ENCODE assay signal across 22 cellular contexts in genomic region chr7:1227814-1228534, GRCh38. TPM values are rescaled to one million over a fixed set of nuclear protein-coding genes. Genes with fewer than 3 reads are reported as not detected.
DNase-seq lines count a peak whose midpoint lies in the region; ATAC-seq and TF ChIP-seq lines count a peak whose summit lies in the region.
"Had no signal": no experiment of that assay in that cellular context is flagged by ENCODE, and none has a peak within 500 bp of the region (broad histone marks: within the 10 kb centered on the region; RNA-seq: fewer than 3 reads in every experiment).

No MANE protein-coding gene starts in this region.

- H3K9me3 Mint-ChIP-seq in activated naive CD8-positive, alpha-beta T cell treated with anti-CD3 and anti-CD28 coated beads, Interleukin-2, amount 50 U/mL, for 24 hours, result no peaks in the 10 kb centered on the region
- no peaks in the 10 kb centered on the region for H3K9me3 Mint-ChIP-seq in activated naive CD8-positive, alpha-beta T cell treated with anti-CD3 and anti-CD28 coated beads for 36 hours
- H3K9me3 Mint-ChIP-seq in endothelial cell (ENCODE audit: unreplicated experiment) (no peaks in the 10 kb centered on the region), type B pancreatic cell (no peaks in the 10 kb centered on the region)
- H3K9me3 Mint-ChIP-seq: activated CD4-positive, alpha-beta memory T cell treated with anti-CD3 and anti-CD28 coated beads, Interleukin-2, amount 10 ng/mL, durations not matched to agents 7 days and 5 days; activated T-cell treated with anti-CD3 and anti-CD28 coated beads, Interleukin-2, amount 50 U/mL, for 4 hours; naive thymus-derived CD8-positive, alpha-beta T cell had no signal

- peaks cover 8% of the 10 kb centered on the region for H3K4me1 Mint-ChIP-seq in activated naive CD8-positive, alpha-beta T cell treated with anti-CD3 and anti-CD28 coated beads, Interleukin-2, amount 50 U/mL, for 24 hours
- H3K4me1 Mint-ChIP-seq in activated naive CD8-positive, alpha-beta T cell treated with anti-CD3 and anti-CD28 coated beads for 36 hours, result peaks cover 15% of the 10 kb centered on the region
- H3K4me1 Mint-ChIP-seq in endothelial cell (ENCODE audit: unreplicated experiment) (peaks cover 29% of the 10 kb centered on the region), type B pancreatic cell (ENCODE audit: unreplicated experiment) (peaks cover 18% of the 10 kb centered on the region)
- H3K4me1 Mint-ChIP-seq: activated CD4-positive, alpha-beta memory T cell treated with anti-CD3 and anti-CD28 coated beads, Interleukin-2, amount 10 ng/mL, durations not matched to agents 7 days and 5 days had no signal

- DNase-seq in activated naive CD8-positive, alpha-beta T cell treated with anti-CD3 and anti-CD28 coated beads, Interleukin-2, amount 50 U/mL, for 24 hours, result no peak
- DNase-seq in activated naive CD8-positive, alpha-beta T cell treated with anti-CD3 and anti-CD28 coated beads for 36 hours, result no peak
- peak; percentile 14 for DNase-seq in NCI-H2171 (lab: John Stamatoyannopoulos, UW)
- DNase-seq in endothelial cell (ENCODE audit: low spot score), result no peak
- DNase-seq in type B pancreatic cell (ENCODE audit: extremely low spot score, unreplicated experiment), result no peak
- DNase-seq in activated gamma-delta T cell treated with Interleukin-2 at 50 U/mL for 16 hours, result no peak
- no peak for DNase-seq in NCI-H2029 treated with DMSO at 0.1 percent for 48 hours (lab: John Stamatoyannopoulos, UW)
- DNase-seq: activated CD4-positive, alpha-beta memory T cell treated with anti-CD3 and anti-CD28 coated beads, Interleukin-2, amount 10 ng/mL, durations not matched to agents 7 days and 5 days; activated T-cell treated with anti-CD3 and anti-CD28 coated beads, Interleukin-2, amount 50 U/mL, for 4 hours; CD4-positive, CD25-positive, alpha-beta regulatory T cell; cortex of kidney; hypothalamus; naive thymus-derived CD8-positive, alpha-beta T cell; NCI-H1092 treated with DMSO at 0.1 percent for 48 hours; NCI-H2107; NCI-H526 treated with DMSO at 0.1 percent for 48 hours; stimulated activated CD4-positive, alpha-beta T cell treated with anti-CD3 and anti-CD28 coated beads, Interleukin-4, amount 100 ng/mL, for 1 hour; WERI-Rb-1 had no signal

- peak overlapping the region; percentile 7 for H3K27ac Mint-ChIP-seq in activated naive CD8-positive, alpha-beta T cell treated with anti-CD3 and anti-CD28 coated beads, Interleukin-2, amount 50 U/mL, for 24 hours
- no peak overlapping the region for H3K27ac Mint-ChIP-seq in activated naive CD8-positive, alpha-beta T cell treated with anti-CD3 and anti-CD28 coated beads for 36 hours
- H3K27ac Mint-ChIP-seq in endothelial cell (ENCODE audit: unreplicated experiment) (peak overlapping the region; percentile 42), type B pancreatic cell (no peak overlapping the region)
- H3K27ac Mint-ChIP-seq: activated CD4-positive, alpha-beta memory T cell treated with anti-CD3 and anti-CD28 coated beads, Interleukin-2, amount 10 ng/mL, durations not matched to agents 7 days and 5 days; CD4-positive, CD25-positive, alpha-beta regulatory T cell; naive thymus-derived CD8-positive, alpha-beta T cell; progenitor cell of endocrine pancreas had no signal

- no peak for ATAC-seq in activated naive CD8-positive, alpha-beta T cell treated with anti-CD3 and anti-CD28 coated beads, Interleukin-2, amount 50 U/mL, for 24 hours
- ATAC-seq in HG02610 (IDR thresholded peaks at IDR 0.05; ENCODE audit: unreplicated experiment), result no peak
- ATAC-seq: activated T-cell treated with anti-CD3 and anti-CD28 coated beads, Interleukin-2, amount 50 U/mL, for 4 hours; K562; naive thymus-derived CD8-positive, alpha-beta T cell had no signal

- no peaks in the 10 kb centered on the region for H3K36me3 Mint-ChIP-seq in activated naive CD8-positive, alpha-beta T cell treated with anti-CD3 and anti-CD28 coated beads, Interleukin-2, amount 50 U/mL, for 24 hours (ENCODE audit: low read depth)
- no peaks in the 10 kb centered on the region for H3K36me3 Mint-ChIP-seq in activated naive CD8-positive, alpha-beta T cell treated with anti-CD3 and anti-CD28 coated beads for 36 hours
- no peaks in the 10 kb centered on the region for H3K36me3 Mint-ChIP-seq in endothelial cell (ENCODE audit: low read depth, unreplicated experiment)
- H3K36me3 Mint-ChIP-seq in type B pancreatic cell, result no peaks in the 10 kb centered on the region
- H3K36me3 Mint-ChIP-seq: CD4-positive, CD25-positive, alpha-beta regulatory T cell had no signal

- peaks cover 70% of the 10 kb centered on the region for H3K27me3 Mint-ChIP-seq in activated naive CD8-positive, alpha-beta T cell treated with anti-CD3 and anti-CD28 coated beads, Interleukin-2, amount 50 U/mL, for 24 hours
- peaks cover 91% of the 10 kb centered on the region for H3K27me3 Mint-ChIP-seq in activated naive CD8-positive, alpha-beta T cell treated with anti-CD3 and anti-CD28 coated beads for 36 hours
- H3K27me3 Mint-ChIP-seq in endothelial cell (ENCODE audit: unreplicated experiment) (peaks cover 28% of the 10 kb centered on the region), type B pancreatic cell (peaks cover 86% of the 10 kb centered on the region)

- no peak overlapping the region for H3K4me3 Mint-ChIP-seq in activated naive CD8-positive, alpha-beta T cell treated with anti-CD3 and anti-CD28 coated beads, Interleukin-2, amount 50 U/mL, for 24 hours
- H3K4me3 Mint-ChIP-seq in activated naive CD8-positive, alpha-beta T cell treated with anti-CD3 and anti-CD28 coated beads for 36 hours, result no peak overlapping the region
- peak overlapping the region; percentile 31 for H3K4me3 Mint-ChIP-seq in endothelial cell (ENCODE audit: unreplicated experiment)
- H3K4me3 Mint-ChIP-seq in type B pancreatic cell, result peak overlapping the region; percentile 39
- H3K4me3 Mint-ChIP-seq: activated CD4-positive, alpha-beta memory T cell treated with anti-CD3 and anti-CD28 coated beads, Interleukin-2, amount 10 ng/mL, durations not matched to agents 7 days and 5 days; activated T-cell treated with anti-CD3 and anti-CD28 coated beads, Interleukin-2, amount 50 U/mL, for 4 hours; naive thymus-derived CD8-positive, alpha-beta T cell had no signal

- TF ChIP-seq CTCF in endothelial cell (IDR thresholded peaks at IDR 0.05; ENCODE audit: unreplicated experiment) (no peak), type B pancreatic cell (conservative IDR thresholded peaks at IDR 0.05) (no peak)

RNA-seq across cellular contexts. Expression of gene UNCX, which starts 4.7 kb away (rescaled TPM):
- total RNA-seq in activated naive CD8-positive, alpha-beta T cell treated with anti-CD3 and anti-CD28 coated beads for 36 hours, result not detected
- total RNA-seq in endothelial cell (ENCODE audit: unreplicated experiment) (not detected), type B pancreatic cell (ENCODE audit: low replicate concordance) (0.48 TPM in 1 of 2 replicates, not detected in the other)
- total RNA-seq: activated CD4-positive, alpha-beta memory T cell treated with anti-CD3 and anti-CD28 coated beads, Interleukin-2, amount 10 ng/mL, durations not matched to agents 7 days and 5 days; activated T-cell treated with anti-CD3 and anti-CD28 coated beads, Interleukin-2, amount 50 U/mL, for 4 hours; CD4-positive, CD25-positive, alpha-beta regulatory T cell; fibroblast of villous mesenchyme; K562; naive thymus-derived CD8-positive, alpha-beta T cell; progenitor cell of endocrine pancreas had no signal

Comparison
In these comparisons a context has a peak if more than half of its experiments do, and no peak if none do; other contexts are left out.
1. H3K27ac Mint-ChIP-seq: peak in activated naive CD8-positive, alpha-beta T cell treated with anti-CD3 and anti-CD28 coated beads, Interleukin-2, amount 50 U/mL, for 24 hours (single experiment) and endothelial cell (single experiment); none in activated naive CD8-positive, alpha-beta T cell treated with anti-CD3 and anti-CD28 coated beads for 36 hours (single experiment) and type B pancreatic cell (single experiment).
2. H3K4me3 Mint-ChIP-seq: peak in endothelial cell (single experiment) and type B pancreatic cell (single experiment); none in activated naive CD8-positive, alpha-beta T cell treated with anti-CD3 and anti-CD28 coated beads, Interleukin-2, amount 50 U/mL, for 24 hours (single experiment) and activated naive CD8-positive, alpha-beta T cell treated with anti-CD3 and anti-CD28 coated beads for 36 hours (single experiment).